ENCODE assay signal across 1 cellular context in the genomic region with DNA sequence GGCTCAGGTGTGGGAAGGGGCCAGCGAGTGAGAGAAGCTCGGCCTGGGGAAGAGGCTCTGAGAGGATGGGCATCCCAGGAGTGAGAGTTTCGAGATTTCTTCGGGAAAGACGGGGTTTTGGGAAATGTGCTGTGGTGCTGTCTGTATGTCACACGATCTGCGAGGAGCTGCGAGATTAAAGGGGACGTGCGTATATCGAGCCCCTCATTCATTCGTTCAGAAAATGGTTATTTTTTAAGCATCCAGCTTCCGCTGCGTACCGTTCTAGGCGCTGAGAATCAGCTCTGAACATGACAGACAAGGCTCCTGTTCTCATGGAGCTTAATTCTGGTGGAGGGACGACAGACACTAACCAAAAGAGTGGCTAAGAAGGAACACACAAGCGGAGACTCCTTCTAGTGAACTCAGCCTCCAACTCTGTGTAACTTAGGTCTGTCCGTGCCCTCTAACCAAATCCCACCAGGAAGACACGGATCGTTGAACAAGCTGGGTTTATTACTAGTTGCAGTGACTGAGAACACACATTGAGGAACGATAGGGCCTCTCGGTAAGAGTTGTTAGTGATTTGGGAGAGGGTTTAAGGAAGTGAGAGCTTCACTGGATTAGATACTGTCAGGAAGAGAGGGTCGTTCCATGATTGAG.
TF ChIP-seq lines count a peak whose summit lies in the region.

No MANE protein-coding gene starts in this region.

TF ChIP-seq in HepG2, 621 proteins besides CTCF, POLR2A, EP300 and RAD21 (continued from another document and continues in another):
- TF ChIP-seq, protein P1, sequence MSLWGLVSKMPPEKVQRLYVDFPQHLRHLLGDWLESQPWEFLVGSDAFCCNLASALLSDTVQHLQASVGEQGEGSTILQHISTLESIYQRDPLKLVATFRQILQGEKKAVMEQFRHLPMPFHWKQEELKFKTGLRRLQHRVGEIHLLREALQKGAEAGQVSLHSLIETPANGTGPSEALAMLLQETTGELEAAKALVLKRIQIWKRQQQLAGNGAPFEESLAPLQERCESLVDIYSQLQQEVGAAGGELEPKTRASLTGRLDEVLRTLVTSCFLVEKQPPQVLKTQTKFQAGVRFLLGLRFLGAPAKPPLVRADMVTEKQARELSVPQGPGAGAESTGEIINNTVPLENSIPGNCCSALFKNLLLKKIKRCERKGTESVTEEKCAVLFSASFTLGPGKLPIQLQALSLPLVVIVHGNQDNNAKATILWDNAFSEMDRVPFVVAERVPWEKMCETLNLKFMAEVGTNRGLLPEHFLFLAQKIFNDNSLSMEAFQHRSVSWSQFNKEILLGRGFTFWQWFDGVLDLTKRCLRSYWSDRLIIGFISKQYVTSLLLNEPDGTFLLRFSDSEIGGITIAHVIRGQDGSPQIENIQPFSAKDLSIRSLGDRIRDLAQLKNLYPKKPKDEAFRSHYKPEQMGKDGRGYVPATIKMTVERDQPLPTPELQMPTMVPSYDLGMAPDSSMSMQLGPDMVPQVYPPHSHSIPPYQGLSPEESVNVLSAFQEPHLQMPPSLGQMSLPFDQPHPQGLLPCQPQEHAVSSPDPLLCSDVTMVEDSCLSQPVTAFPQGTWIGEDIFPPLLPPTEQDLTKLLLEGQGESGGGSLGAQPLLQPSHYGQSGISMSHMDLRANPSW (CRISPR knock-in tag; IDR thresholded peaks at IDR 0.05; ENCODE audit: borderline replicate concordance): peak; percentile 59; the same call in 1 of the 2 replicates
- TF ChIP-seq, protein P2, sequence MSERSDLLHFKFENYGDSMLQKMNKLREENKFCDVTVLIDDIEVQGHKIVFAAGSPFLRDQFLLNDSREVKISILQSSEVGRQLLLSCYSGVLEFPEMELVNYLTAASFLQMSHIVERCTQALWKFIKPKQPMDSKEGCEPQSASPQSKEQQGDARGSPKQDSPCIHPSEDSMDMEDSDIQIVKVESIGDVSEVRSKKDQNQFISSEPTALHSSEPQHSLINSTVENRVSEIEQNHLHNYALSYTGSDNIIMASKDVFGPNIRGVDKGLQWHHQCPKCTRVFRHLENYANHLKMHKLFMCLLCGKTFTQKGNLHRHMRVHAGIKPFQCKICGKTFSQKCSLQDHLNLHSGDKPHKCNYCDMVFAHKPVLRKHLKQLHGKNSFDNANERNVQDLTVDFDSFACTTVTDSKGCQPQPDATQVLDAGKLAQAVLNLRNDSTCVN (CRISPR knock-in tag; IDR thresholded peaks at IDR 0.05; ENCODE audit: borderline replicate concordance): no peak; the same call in 1 of the 2 replicates
- TF ChIP-seq, protein P3, sequence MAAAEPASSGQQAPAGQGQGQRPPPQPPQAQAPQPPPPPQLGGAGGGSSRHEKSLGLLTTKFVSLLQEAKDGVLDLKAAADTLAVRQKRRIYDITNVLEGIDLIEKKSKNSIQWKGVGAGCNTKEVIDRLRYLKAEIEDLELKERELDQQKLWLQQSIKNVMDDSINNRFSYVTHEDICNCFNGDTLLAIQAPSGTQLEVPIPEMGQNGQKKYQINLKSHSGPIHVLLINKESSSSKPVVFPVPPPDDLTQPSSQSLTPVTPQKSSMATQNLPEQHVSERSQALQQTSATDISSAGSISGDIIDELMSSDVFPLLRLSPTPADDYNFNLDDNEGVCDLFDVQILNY (CRISPR knock-in tag; conservative IDR thresholded peaks at IDR 0.05): no peak
- no peak for TF ChIP-seq ZNF746 (CRISPR knock-in tag; IDR thresholded peaks at IDR 0.05)
- TF ChIP-seq ZNF792 (CRISPR knock-in tag; IDR thresholded peaks at IDR 0.05): no peak
- no peak for TF ChIP-seq CENPX (CRISPR knock-in tag; IDR thresholded peaks at IDR 0.05)
- TF ChIP-seq ADNP (CRISPR knock-in tag; IDR thresholded peaks at IDR 0.05): no peak
- TF ChIP-seq GFI1 (CRISPR knock-in tag; IDR thresholded peaks at IDR 0.05; ENCODE audit: borderline replicate concordance): peak; percentile 55; the same call in 1 of the 2 replicates
- TF ChIP-seq, protein P4, sequence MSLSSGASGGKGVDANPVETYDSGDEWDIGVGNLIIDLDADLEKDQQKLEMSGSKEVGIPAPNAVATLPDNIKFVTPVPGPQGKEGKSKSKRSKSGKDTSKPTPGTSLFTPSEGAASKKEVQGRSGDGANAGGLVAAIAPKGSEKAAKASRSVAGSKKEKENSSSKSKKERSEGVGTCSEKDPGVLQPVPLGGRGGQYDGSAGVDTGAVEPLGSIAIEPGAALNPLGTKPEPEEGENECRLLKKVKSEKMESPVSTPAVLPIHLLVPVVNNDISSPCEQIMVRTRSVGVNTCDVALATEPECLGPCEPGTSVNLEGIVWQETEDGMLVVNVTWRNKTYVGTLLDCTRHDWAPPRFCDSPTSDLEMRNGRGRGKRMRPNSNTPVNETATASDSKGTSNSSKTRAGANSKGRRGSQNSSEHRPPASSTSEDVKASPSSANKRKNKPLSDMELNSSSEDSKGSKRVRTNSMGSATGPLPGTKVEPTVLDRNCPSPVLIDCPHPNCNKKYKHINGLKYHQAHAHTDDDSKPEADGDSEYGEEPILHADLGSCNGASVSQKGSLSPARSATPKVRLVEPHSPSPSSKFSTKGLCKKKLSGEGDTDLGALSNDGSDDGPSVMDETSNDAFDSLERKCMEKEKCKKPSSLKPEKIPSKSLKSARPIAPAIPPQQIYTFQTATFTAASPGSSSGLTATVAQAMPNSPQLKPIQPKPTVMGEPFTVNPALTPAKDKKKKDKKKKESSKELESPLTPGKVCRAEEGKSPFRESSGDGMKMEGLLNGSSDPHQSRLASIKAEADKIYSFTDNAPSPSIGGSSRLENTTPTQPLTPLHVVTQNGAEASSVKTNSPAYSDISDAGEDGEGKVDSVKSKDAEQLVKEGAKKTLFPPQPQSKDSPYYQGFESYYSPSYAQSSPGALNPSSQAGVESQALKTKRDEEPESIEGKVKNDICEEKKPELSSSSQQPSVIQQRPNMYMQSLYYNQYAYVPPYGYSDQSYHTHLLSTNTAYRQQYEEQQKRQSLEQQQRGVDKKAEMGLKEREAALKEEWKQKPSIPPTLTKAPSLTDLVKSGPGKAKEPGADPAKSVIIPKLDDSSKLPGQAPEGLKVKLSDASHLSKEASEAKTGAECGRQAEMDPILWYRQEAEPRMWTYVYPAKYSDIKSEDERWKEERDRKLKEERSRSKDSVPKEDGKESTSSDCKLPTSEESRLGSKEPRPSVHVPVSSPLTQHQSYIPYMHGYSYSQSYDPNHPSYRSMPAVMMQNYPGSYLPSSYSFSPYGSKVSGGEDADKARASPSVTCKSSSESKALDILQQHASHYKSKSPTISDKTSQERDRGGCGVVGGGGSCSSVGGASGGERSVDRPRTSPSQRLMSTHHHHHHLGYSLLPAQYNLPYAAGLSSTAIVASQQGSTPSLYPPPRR (CRISPR knock-in tag; IDR thresholded peaks at IDR 0.05; ENCODE audit: borderline replicate concordance): no peak
- TF ChIP-seq, protein P5, sequence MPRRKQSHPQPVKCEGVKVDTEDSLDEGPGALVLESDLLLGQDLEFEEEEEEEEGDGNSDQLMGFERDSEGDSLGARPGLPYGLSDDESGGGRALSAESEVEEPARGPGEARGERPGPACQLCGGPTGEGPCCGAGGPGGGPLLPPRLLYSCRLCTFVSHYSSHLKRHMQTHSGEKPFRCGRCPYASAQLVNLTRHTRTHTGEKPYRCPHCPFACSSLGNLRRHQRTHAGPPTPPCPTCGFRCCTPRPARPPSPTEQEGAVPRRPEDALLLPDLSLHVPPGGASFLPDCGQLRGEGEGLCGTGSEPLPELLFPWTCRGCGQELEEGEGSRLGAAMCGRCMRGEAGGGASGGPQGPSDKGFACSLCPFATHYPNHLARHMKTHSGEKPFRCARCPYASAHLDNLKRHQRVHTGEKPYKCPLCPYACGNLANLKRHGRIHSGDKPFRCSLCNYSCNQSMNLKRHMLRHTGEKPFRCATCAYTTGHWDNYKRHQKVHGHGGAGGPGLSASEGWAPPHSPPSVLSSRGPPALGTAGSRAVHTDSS (CRISPR knock-in tag; conservative IDR thresholded peaks at IDR 0.05): no peak
- no peak for TF ChIP-seq THAP11 (CRISPR knock-in tag; IDR thresholded peaks at IDR 0.05)
- TF ChIP-seq ZNF383 (CRISPR knock-in tag; IDR thresholded peaks at IDR 0.05; ENCODE audit: borderline replicate concordance): 0 out of 2 replicates have a peak, but pooled peaks have one; percentile 16
- TF ChIP-seq ZNF292 (CRISPR knock-in tag; IDR thresholded peaks at IDR 0.05; ENCODE audit: borderline replicate concordance, low read depth): peak; percentile 66; the same call in 1 of the 2 replicates
- TF ChIP-seq, protein P6, sequence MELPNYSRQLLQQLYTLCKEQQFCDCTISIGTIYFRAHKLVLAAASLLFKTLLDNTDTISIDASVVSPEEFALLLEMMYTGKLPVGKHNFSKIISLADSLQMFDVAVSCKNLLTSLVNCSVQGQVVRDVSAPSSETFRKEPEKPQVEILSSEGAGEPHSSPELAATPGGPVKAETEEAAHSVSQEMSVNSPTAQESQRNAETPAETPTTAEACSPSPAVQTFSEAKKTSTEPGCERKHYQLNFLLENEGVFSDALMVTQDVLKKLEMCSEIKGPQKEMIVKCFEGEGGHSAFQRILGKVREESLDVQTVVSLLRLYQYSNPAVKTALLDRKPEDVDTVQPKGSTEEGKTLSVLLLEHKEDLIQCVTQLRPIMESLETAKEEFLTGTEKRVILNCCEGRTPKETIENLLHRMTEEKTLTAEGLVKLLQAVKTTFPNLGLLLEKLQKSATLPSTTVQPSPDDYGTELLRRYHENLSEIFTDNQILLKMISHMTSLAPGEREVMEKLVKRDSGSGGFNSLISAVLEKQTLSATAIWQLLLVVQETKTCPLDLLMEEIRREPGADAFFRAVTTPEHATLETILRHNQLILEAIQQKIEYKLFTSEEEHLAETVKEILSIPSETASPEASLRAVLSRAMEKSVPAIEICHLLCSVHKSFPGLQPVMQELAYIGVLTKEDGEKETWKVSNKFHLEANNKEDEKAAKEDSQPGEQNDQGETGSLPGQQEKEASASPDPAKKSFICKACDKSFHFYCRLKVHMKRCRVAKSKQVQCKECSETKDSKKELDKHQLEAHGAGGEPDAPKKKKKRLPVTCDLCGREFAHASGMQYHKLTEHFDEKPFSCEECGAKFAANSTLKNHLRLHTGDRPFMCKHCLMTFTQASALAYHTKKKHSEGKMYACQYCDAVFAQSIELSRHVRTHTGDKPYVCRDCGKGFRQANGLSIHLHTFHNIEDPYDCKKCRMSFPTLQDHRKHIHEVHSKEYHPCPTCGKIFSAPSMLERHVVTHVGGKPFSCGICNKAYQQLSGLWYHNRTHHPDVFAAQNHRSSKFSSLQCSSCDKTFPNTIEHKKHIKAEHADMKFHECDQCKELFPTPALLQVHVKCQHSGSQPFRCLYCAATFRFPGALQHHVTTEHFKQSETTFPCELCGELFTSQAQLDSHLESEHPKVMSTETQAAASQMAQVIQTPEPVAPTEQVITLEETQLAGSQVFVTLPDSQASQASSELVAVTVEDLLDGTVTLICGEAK (IDR thresholded peaks at IDR 0.05): no peak
- TF ChIP-seq, protein P6 (CRISPR knock-in tag; IDR thresholded peaks at IDR 0.05): no peak; the same call in none of the 2 replicates
- TF ChIP-seq SMYD3 (CRISPR knock-in tag; IDR thresholded peaks at IDR 0.05): no peak
- peak; percentile 97 for TF ChIP-seq ZSCAN22 (CRISPR knock-in tag; IDR thresholded peaks at IDR 0.05)
- TF ChIP-seq ZNF224 (CRISPR knock-in tag; IDR thresholded peaks at IDR 0.05): peak; percentile 26; the same call in 1 of the 2 replicates
- no peak for TF ChIP-seq BRCA1 (CRISPR knock-in tag; IDR thresholded peaks at IDR 0.05)
- TF ChIP-seq, protein P7, sequence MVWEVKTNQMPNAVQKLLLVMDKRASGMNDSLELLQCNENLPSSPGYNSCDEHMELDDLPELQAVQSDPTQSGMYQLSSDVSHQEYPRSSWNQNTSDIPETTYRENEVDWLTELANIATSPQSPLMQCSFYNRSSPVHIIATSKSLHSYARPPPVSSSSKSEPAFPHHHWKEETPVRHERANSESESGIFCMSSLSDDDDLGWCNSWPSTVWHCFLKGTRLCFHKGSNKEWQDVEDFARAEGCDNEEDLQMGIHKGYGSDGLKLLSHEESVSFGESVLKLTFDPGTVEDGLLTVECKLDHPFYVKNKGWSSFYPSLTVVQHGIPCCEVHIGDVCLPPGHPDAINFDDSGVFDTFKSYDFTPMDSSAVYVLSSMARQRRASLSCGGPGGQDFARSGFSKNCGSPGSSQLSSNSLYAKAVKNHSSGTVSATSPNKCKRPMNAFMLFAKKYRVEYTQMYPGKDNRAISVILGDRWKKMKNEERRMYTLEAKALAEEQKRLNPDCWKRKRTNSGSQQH (CRISPR knock-in tag; IDR thresholded peaks at IDR 0.05; ENCODE audit: low read depth): no peak
- TF ChIP-seq, protein P8, sequence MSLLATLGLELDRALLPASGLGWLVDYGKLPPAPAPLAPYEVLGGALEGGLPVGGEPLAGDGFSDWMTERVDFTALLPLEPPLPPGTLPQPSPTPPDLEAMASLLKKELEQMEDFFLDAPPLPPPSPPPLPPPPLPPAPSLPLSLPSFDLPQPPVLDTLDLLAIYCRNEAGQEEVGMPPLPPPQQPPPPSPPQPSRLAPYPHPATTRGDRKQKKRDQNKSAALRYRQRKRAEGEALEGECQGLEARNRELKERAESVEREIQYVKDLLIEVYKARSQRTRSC (CRISPR knock-in tag; IDR thresholded peaks at IDR 0.05; ENCODE audit: low read depth): 0 out of 2 replicates have a peak, but pooled peaks have one; percentile 40
- TF ChIP-seq TBX2 (CRISPR knock-in tag; IDR thresholded peaks at IDR 0.05; ENCODE audit: borderline replicate concordance): no peak
- no peak for TF ChIP-seq ZFAT (CRISPR knock-in tag; conservative IDR thresholded peaks at IDR 0.05)
- no peak for TF ChIP-seq HOXA9 (CRISPR knock-in tag; IDR thresholded peaks at IDR 0.05; ENCODE audit: borderline replicate concordance)
